Comparison of ENCODE assay signal across 1 cellular context in genomic region chr12:121793836-121794531, GRCh38.
TF ChIP-seq lines count a peak whose summit lies in the region.

No MANE protein-coding gene starts in this region.

TF ChIP-seq in K562, 482 proteins besides CTCF, POLR2A, EP300 and RAD21 (continued from another document and continues in another):
- TF ChIP-seq ATF7 (IDR thresholded peaks at IDR 0.05) (peak; percentile 76), KLF10 (CRISPR knock-in tag; IDR thresholded peaks at IDR 0.05) (no peak), ZFP91 (CRISPR knock-in tag; IDR thresholded peaks at IDR 0.05) (peak; percentile 41; the same call in 1 of the 2 replicates), E2F5 (CRISPR knock-in tag; IDR thresholded peaks at IDR 0.05) (no peak), TSHZ1 (CRISPR knock-in tag; IDR thresholded peaks at IDR 0.05) (0 out of 2 replicates have a peak, but pooled peaks have one; percentile 31), TAF9B (IDR thresholded peaks at IDR 0.05; ENCODE audit: partially characterized antibody) (no peak), ZNF311 (CRISPR knock-in tag; IDR thresholded peaks at IDR 0.05) (no peak), ZC3H8 (IDR thresholded peaks at IDR 0.05) (no peak), EGR1 (conservative IDR thresholded peaks at IDR 0.05) (0 out of 2 replicates have a peak, but pooled peaks have one; percentile 31), FOXJ2 (tag; IDR thresholded peaks at IDR 0.05) (no peak), PATZ1 (CRISPR knock-in tag; IDR thresholded peaks at IDR 0.05; ENCODE audit: borderline replicate concordance) (no peak), NFRKB (IDR thresholded peaks at IDR 0.05; ENCODE audit: low read depth) (no peak), DIDO1 (tag; IDR thresholded peaks at IDR 0.05; ENCODE audit: low read depth) (no peak), ELF2 (CRISPR knock-in tag; IDR thresholded peaks at IDR 0.05) (no peak), TCF15 (CRISPR knock-in tag; IDR thresholded peaks at IDR 0.05) (no peak), MCM7 (IDR thresholded peaks at IDR 0.05) (no peak), CBX1 (IDR thresholded peaks at IDR 0.05; ENCODE audit: low read depth) (0 out of 2 replicates have a peak, but pooled peaks have one; percentile 31), ZBTB12 (CRISPR knock-in tag; IDR thresholded peaks at IDR 0.05) (no peak), ZKSCAN1 (IDR thresholded peaks at IDR 0.05; ENCODE audit: low read depth, low read length) (peak; percentile 74; the same call in 1 of the 2 replicates), RBM15 (IDR thresholded peaks at IDR 0.05; ENCODE audit: insufficient read depth, low read length) (no peak), FOXM1 (IDR thresholded peaks at IDR 0.05; ENCODE audit: low read depth) (no peak), FOXM1 (CRISPR knock-in tag; IDR thresholded peaks at IDR 0.05; ENCODE audit: low read depth) (peak; percentile 96), ZNF324 (CRISPR knock-in tag; IDR thresholded peaks at IDR 0.05) (no peak), HDAC2 (IDR thresholded peaks at IDR 0.05) (no peak), ZMIZ1 (IDR thresholded peaks at IDR 0.05; ENCODE audit: low read depth in 2 of 2, low read length in 2 of 2) (peak in 1 of 2 experiments; percentile 53; a peak in 2 of 4 replicates), ZNF134 (CRISPR knock-in tag; conservative IDR thresholded peaks at IDR 0.05) (no peak), ARID2 (IDR thresholded peaks at IDR 0.05) (peak; percentile 92), E2F4 (CRISPR knock-in tag; IDR thresholded peaks at IDR 0.05; ENCODE audit: low read depth) (peak; percentile 57; the same call in 1 of the 2 replicates), E4F1 (CRISPR knock-in tag; IDR thresholded peaks at IDR 0.05; ENCODE audit: borderline replicate concordance) (no peak), ZSCAN32 (CRISPR knock-in tag; IDR thresholded peaks at IDR 0.05) (no peak), DMBX1 (CRISPR knock-in tag; IDR thresholded peaks at IDR 0.05; ENCODE audit: borderline replicate concordance) (no peak; the same call in 1 of the 2 replicates), ATF4 (CRISPR knock-in tag; IDR thresholded peaks at IDR 0.05) (no peak), ZNF395 (CRISPR knock-in tag; IDR thresholded peaks at IDR 0.05) (no peak), NCOA1 (IDR thresholded peaks at IDR 0.05; ENCODE audit: low read depth) (no peak), ZNF274 (IDR thresholded peaks at IDR 0.05; ENCODE audit: borderline replicate concordance, low read depth, low read length) (no peak; the same call in 1 of the 2 replicates), CXXC5 (CRISPR knock-in tag; IDR thresholded peaks at IDR 0.05) (peak; percentile 96), ZNF184 (CRISPR knock-in tag; IDR thresholded peaks at IDR 0.05) (no peak), KDM4B (IDR thresholded peaks at IDR 0.05; ENCODE audit: borderline replicate concordance in 2 of 2, low read depth in 1 of 2) (peak in 1 of 2 experiments; percentile 67; a peak in 2 of 4 replicates), ZNF398 (CRISPR knock-in tag; IDR thresholded peaks at IDR 0.05) (no peak)
